ENCODE assay signal across 1 cellular context in genomic region chr6:31952140-31952805, GRCh38.
TF ChIP-seq lines count a peak whose summit lies in the region.

No MANE protein-coding gene starts in this region.

TF ChIP-seq in H1, 55 proteins besides CTCF, POLR2A, EP300 and RAD21:
- TF ChIP-seq JUND (IDR thresholded peaks at IDR 0.05; ENCODE audit: low read length) (no peak), NANOG (IDR thresholded peaks at IDR 0.05; ENCODE audit: insufficient read depth, low read depth, low read length, poor library complexity, severe bottlenecking) (no peak), SP1 (IDR thresholded peaks at IDR 0.05; ENCODE audit: low read depth, low read length) (no peak), TCF12 (IDR thresholded peaks at IDR 0.05; ENCODE audit: low read depth, low read length) (no peak), CHD1 (IDR thresholded peaks at IDR 0.05; ENCODE audit: low read depth, low read length) (no peak), BCL11A (IDR thresholded peaks at IDR 0.05; ENCODE audit: low read depth in 2 of 2, low read length in 2 of 2) (no peak), SP2 (IDR thresholded peaks at IDR 0.05; ENCODE audit: low read length) (no peak), RFX5 (IDR thresholded peaks at IDR 0.05; ENCODE audit: borderline replicate concordance, low read depth, low read length) (no peak), RNF2 (IDR thresholded peaks at IDR 0.05; ENCODE audit: borderline replicate concordance, low read depth, low read length, missing control alignments, poor library complexity, severe bottlenecking) (no peak), EGR1 (IDR thresholded peaks at IDR 0.05; ENCODE audit: borderline replicate concordance, low read depth, low read length) (no peak), SIX5 (IDR thresholded peaks at IDR 0.05; ENCODE audit: low read depth, low read length) (no peak), GABPA (IDR thresholded peaks at IDR 0.05; ENCODE audit: borderline replicate concordance, insufficient read depth, low read length) (no peak)
